8 cellular contexts compared by ENCODE assay signal in genomic region chr4:109701566-109702399, GRCh38. TPM values are rescaled to one million over a fixed set of nuclear protein-coding genes. Genes with fewer than 3 reads are reported as not detected.
DNase-seq lines count a peak whose midpoint lies in the region; ATAC-seq and TF ChIP-seq lines count a peak whose summit lies in the region.

No MANE protein-coding gene starts in this region.

- H3K4me1 Mint-ChIP-seq in activated T-cell treated with anti-CD3 and anti-CD28 coated beads, Interleukin-2, amount 50 U/mL, for 4 hours (ENCODE audit: low read depth), result peaks cover 44% of the 10 kb centered on the region

- H3K4me1 ChIP-seq in SJCRH30, result peaks cover 5% of the 10 kb centered on the region; the same call in 1 of the 2 replicates
- peaks cover 6% of the 10 kb centered on the region for H3K4me1 ChIP-seq in rectal smooth muscle tissue (ENCODE audit: control insufficient read depth, insufficient read depth, low read length)

- no peaks in the 10 kb centered on the region for H3K9me3 Mint-ChIP-seq in activated T-cell treated with anti-CD3 and anti-CD28 coated beads, Interleukin-2, amount 50 U/mL, for 4 hours

- ATAC-seq in activated T-cell treated with anti-CD3 and anti-CD28 coated beads, Interleukin-2, amount 50 U/mL, for 4 hours, result no peak
- no peak for ATAC-seq in GM18498 (IDR thresholded peaks at IDR 0.05; ENCODE audit: unreplicated experiment)

- peak overlapping the region; percentile 73 for H3K4me3 ChIP-seq in SJCRH30
- H3K4me3 ChIP-seq in fibroblast of pulmonary artery (replicated peaks; ENCODE audit: low read depth, low read length), result peak overlapping the region; percentile 78
- H3K4me3 ChIP-seq in rectal smooth muscle tissue (ENCODE audit: low read length), result peak overlapping the region; percentile 90

- H3K36me3 ChIP-seq in SJCRH30 (peaks cover 2% of the 10 kb centered on the region; the same call in 1 of the 2 replicates), rectal smooth muscle tissue (ENCODE audit: control insufficient read depth, insufficient read depth, low read length) (no peaks in the 10 kb centered on the region)

- peak overlapping the region; percentile 64; the same call in 1 of the 2 replicates for H3K27ac ChIP-seq in SJCRH30
- peak overlapping the region; percentile 82 for H3K27ac ChIP-seq in rectal smooth muscle tissue (ENCODE audit: low read depth, low read length)

- no peak overlapping the region for H3K9ac ChIP-seq in rectal smooth muscle tissue (ENCODE audit: low read length)

- no peaks in the 10 kb centered on the region for H3K27me3 ChIP-seq in SJCRH30
- no peaks in the 10 kb centered on the region for H3K27me3 ChIP-seq in rectal smooth muscle tissue (ENCODE audit: control insufficient read depth, insufficient read depth, low read length)

- no peak for TF ChIP-seq CTCF in fibroblast of pulmonary artery (IDR thresholded peaks at IDR 0.05; ENCODE audit: low read length, missing control alignments)

- H3K9me3 ChIP-seq in SJCRH30 (replicated peaks), result no peaks in the 10 kb centered on the region

- no peaks in the 10 kb centered on the region for H3K27me3 Mint-ChIP-seq in activated T-cell treated with anti-CD3 and anti-CD28 coated beads, Interleukin-2, amount 50 U/mL, for 4 hours (ENCODE audit: low read depth)

- peak overlapping the region; percentile 93 for H3K4me3 Mint-ChIP-seq in activated T-cell treated with anti-CD3 and anti-CD28 coated beads, Interleukin-2, amount 50 U/mL, for 4 hours

- DNase-seq in activated T-cell treated with anti-CD3 and anti-CD28 coated beads, Interleukin-2, amount 50 U/mL, for 4 hours, result no peak
- DNase-seq in activated T-cell treated with anti-CD3 and anti-CD28 coated beads for 4 hours (no peak), SJCRH30 (peak in 1 of 2 experiments; percentile 10), fibroblast of pulmonary artery (ENCODE audit: low read depth) (peak; percentile 7), NCI-H2029 treated with DMSO at 0.1 percent for 48 hours (lab: John Stamatoyannopoulos, UW) (no peak), kidney glomerular epithelial cell (lab: John Stamatoyannopoulos, UW) (no peak)

- H3K36me3 Mint-ChIP-seq in activated T-cell treated with anti-CD3 and anti-CD28 coated beads, Interleukin-2, amount 50 U/mL, for 4 hours (ENCODE audit: insufficient read depth), result peaks cover 7% of the 10 kb centered on the region

RNA-seq across cellular contexts. Expression of gene CASP6, which starts 1.5 kb away (rescaled TPM):
- total RNA-seq in activated T-cell treated with anti-CD3 and anti-CD28 coated beads, Interleukin-2, amount 50 U/mL, for 4 hours, result 10 to 100 TPM; 10.1 to 14.1 (median 11.4) TPM
- 25.0 and 27.0 TPM in 2 replicates for total RNA-seq in SJCRH30 (2014; rRNA removed; shearing (Covaris generic))

RNA-seq across cellular contexts. Expression of gene PLA2G12A, which starts 28.1 kb away (rescaled TPM):
- total RNA-seq in activated T-cell treated with anti-CD3 and anti-CD28 coated beads, Interleukin-2, amount 50 U/mL, for 4 hours, result 10 to 100 TPM; 12.9 to 18.2 (median 18.2) TPM
- total RNA-seq in SJCRH30 (2014; rRNA removed; shearing (Covaris generic)), result 20.5 and 22.6 TPM in 2 replicates
